ENCODE assay signal across 21 cellular contexts in genomic region chr2:146388757-146389156, GRCh38.
DNase-seq lines count a peak whose midpoint lies in the region; FAIRE-seq and TF ChIP-seq lines count a peak whose summit lies in the region.
"Had no signal": no experiment of that assay in that cellular context is flagged by ENCODE, and none has a peak within 500 bp of the region (broad histone marks: within the 10 kb centered on the region; RNA-seq: fewer than 3 reads in every experiment).

No MANE protein-coding gene starts in this region.

- H3K36me3 ChIP-seq in SJCRH30, result no peaks in the 10 kb centered on the region
- H3K36me3 ChIP-seq: cardiac muscle cell, WERI-Rb-1 had no signal

- peak overlapping the region; percentile 39 for H3K27ac ChIP-seq in SJCRH30
- H3K27ac ChIP-seq: cardiac muscle cell, GM23248, WERI-Rb-1 had no signal

- H3K27me3 ChIP-seq in SJCRH30, result no peaks in the 10 kb centered on the region
- H3K27me3 ChIP-seq: cardiac muscle cell had no signal

- peak; percentile 6 for FAIRE-seq in H54 (lab: Jason Lieb, UNC)
- FAIRE-seq: GM12891 had no signal

- no peaks in the 10 kb centered on the region for H3K9me3 ChIP-seq in SJCRH30 (replicated peaks)

- peaks cover 9% of the 10 kb centered on the region for H3K4me1 ChIP-seq in SJCRH30

- no peak for TF ChIP-seq POLR2A in H54 (IDR thresholded peaks at IDR 0.05; ENCODE audit: low read depth, low read length)

- H3K4me3 ChIP-seq in SJCRH30, result no peak overlapping the region
- no peak overlapping the region for H3K4me3 ChIP-seq in fibroblast of villous mesenchyme (ENCODE audit: low read depth, low read length)
- H3K4me3 ChIP-seq: cardiac muscle cell, GM23248, lung had no signal

- no peak for TF ChIP-seq CTCF in fibroblast of villous mesenchyme (IDR thresholded peaks at IDR 0.05; ENCODE audit: insufficient read depth, low read depth, low read length)

- DNase-seq in A172 (ENCODE audit: low spot score) (peak; percentile 25), H54 (ENCODE audit: insufficient read length, low spot score) (no peak), SJCRH30 (peak; percentile 77 to 96), fibroblast of villous mesenchyme (ENCODE audit: low read depth) (peak; percentile 16), DMS53 (lab: John Stamatoyannopoulos, UW) (no peak), AML-193 (lab: John Stamatoyannopoulos, UW) (no peak), NCI-H1436 treated with DMSO at 0.1 percent for 48 hours (lab: John Stamatoyannopoulos, UW) (no peak), COLO668 (lab: John Stamatoyannopoulos, UW; ENCODE audit: unreplicated experiment) (no peak)
- DNase-seq: activated CD4-positive, alpha-beta T cell treated with anti-CD3 and anti-CD28 coated beads, Interleukin-2, amount 50 U/mL, for 1 hour; dermis blood vessel endothelial cell; GM23248; hippocampal formation; islet precursor cell; NCI-H1048; NCI-H2107; NCI-H510A; right cardiac atrium; WERI-Rb-1 had no signal

Comparison
In these comparisons a context has a peak if more than half of its experiments do, and no peak if none do; other contexts are left out.
1. DNase-seq: peak in A172 (single experiment), SJCRH30 (2 of 2) and fibroblast of villous mesenchyme (single experiment); none in H54 (single experiment), DMS53 (single experiment), AML-193 (0 of 2), NCI-H1436 treated with DMSO at 0.1 percent for 48 hours (single experiment) and COLO668 (single experiment).